ENCODE assay signal across 8 cellular contexts in genomic region chr13:45119469-45119989, GRCh38. TPM values are rescaled to one million over a fixed set of nuclear protein-coding genes. Genes with fewer than 3 reads are reported as not detected.
DNase-seq lines count a peak whose midpoint lies in the region; ATAC-seq lines count a peak whose summit lies in the region.

No MANE protein-coding gene starts in this region.

- DNase-seq in NCI-H1417 (lab: John Stamatoyannopoulos, UW) (peak in 2 of 3 experiments; percentile 32 to 65), NCI-H1417 treated with DMSO at 0.1 percent for 48 hours (lab: John Stamatoyannopoulos, UW) (no peak), T-helper 2 cell (peak; percentile 16 to 87 (median 64)), astrocyte of the hippocampus (ENCODE audit: low read depth, low spot score) (peak; percentile 80), left lobe of liver (ENCODE audit: low spot score) (no peak), GOT3 (lab: John Stamatoyannopoulos, UW) (no peak)
- peak; percentile 33 for DNase-seq in stimulated activated CD8-positive, alpha-beta memory T cell treated with anti-CD3 and anti-CD28 coated beads, Interleukin-12 subunit alpha, Interleukin-12 subunit beta, amount 100 ng/mL, for 1 hour (ENCODE audit: low read depth)

- ATAC-seq in HG03175 (IDR thresholded peaks at IDR 0.05; ENCODE audit: unreplicated experiment) = peak; percentile 29
- peak; percentile 8 for ATAC-seq in left lobe of liver

RNA-seq across cellular contexts. Expression of gene GTF2F2, which starts 0.8 kb away (rescaled TPM):
- 4.4 TPM for total RNA-seq in left lobe of liver

Comparison
In these comparisons a context has a peak if more than half of its experiments do, and no peak if none do; other contexts are left out.
1. DNase-seq: peak in NCI-H1417 (2 of 3), T-helper 2 cell (5 of 5), astrocyte of the hippocampus (single experiment) and stimulated activated CD8-positive, alpha-beta memory T cell treated with anti-CD3 and anti-CD28 coated beads, Interleukin-12 subunit alpha, Interleukin-12 subunit beta, amount 100 ng/mL, for 1 hour (single experiment); none in NCI-H1417 treated with DMSO at 0.1 percent for 48 hours (single experiment), left lobe of liver (single experiment) and GOT3 (single experiment).